8 cellular contexts compared by ENCODE assay signal in the genomic region with DNA sequence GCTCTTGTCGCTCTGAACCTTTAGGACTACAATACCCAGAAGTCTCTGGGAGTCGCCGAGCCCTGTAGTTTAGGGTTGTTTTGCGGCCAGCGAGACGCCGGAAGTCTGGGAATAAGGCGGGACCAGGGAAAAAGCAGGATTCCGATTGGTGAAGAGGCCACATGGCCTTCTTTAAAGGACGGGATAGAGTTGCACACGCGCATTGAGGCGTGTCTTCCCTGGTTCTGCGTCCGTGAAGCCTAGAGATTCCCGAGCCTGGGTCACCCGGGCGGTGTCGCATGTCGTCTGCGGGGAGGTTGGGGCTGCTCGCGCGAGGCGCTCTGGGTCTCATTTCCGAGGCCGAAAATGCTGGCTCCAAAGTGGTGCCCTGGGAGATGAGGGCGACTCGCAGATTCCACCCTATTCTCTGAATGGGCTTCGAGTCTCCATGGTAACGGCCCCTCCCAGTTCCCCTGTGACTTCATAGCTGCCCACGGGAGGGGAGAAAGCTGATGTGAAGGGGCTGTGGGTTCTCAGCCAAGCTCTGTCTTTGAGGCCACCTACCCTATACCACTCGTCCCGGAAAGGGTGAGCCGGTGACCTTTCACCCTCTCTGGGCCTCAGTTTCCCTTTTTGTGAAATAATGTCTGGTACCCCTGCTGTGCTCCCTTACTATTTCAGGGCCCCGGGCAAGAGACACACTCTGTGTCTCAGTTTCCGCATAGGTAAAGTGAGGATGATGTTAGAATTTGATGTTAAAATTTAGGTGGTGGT. TPM values are rescaled to one million over a fixed set of nuclear protein-coding genes. Genes with fewer than 3 reads are reported as not detected.
DNase-seq lines count a peak whose midpoint lies in the region; ATAC-seq and TF ChIP-seq lines count a peak whose summit lies in the region.

No MANE protein-coding gene starts in this region.

- CTCF ChIA-PET in GM10248 (lab: Yijun Ruan, JAX): interaction anchor here (1.2 to 3.5 kb wide), 4 partner anchors 18 to 249 kb away, joined by 3 to 26 read pairs (median 4); no protein-coding TSS in a partner anchor

- peaks cover 26% of the 10 kb centered on the region for H3K4me1 Mint-ChIP-seq in activated naive CD8-positive, alpha-beta T cell (ENCODE audit: low read depth)

- peak overlapping the region; percentile 97 for H3K27ac ChIP-seq in temporal lobe (ENCODE audit: low read depth, low read length)

- peaks cover 5% of the 10 kb centered on the region for H3K9me3 Mint-ChIP-seq in activated naive CD8-positive, alpha-beta T cell (ENCODE audit: low read depth)

- H3K27ac Mint-ChIP-seq in activated naive CD8-positive, alpha-beta T cell: peak overlapping the region; percentile 100

- DNase-seq in GM10248 (ENCODE audit: extremely low spot score) (peak; percentile 91), NCI-H1092 treated with DMSO at 0.1 percent for 48 hours (lab: John Stamatoyannopoulos, UW) (peak; percentile 97), glomerular visceral epithelial cell (ENCODE audit: extremely low spot score) (peak; percentile 97), occipital lobe (lab: John Stamatoyannopoulos, UW) (peak; percentile 90)

- H3K4me3 Mint-ChIP-seq in activated naive CD8-positive, alpha-beta T cell: peak overlapping the region; percentile 98

- H3K36me3 Mint-ChIP-seq in activated naive CD8-positive, alpha-beta T cell: peaks cover 13% of the 10 kb centered on the region

- TF ChIP-seq CTCF in GM10248 (IDR thresholded peaks at IDR 0.05; ENCODE audit: control extremely low read depth, extremely low read depth, low read depth, missing control alignments): no peak

- H3K27me3 Mint-ChIP-seq in activated naive CD8-positive, alpha-beta T cell: no peaks in the 10 kb centered on the region

- POLR2A ChIA-PET in GM10248 (lab: Yijun Ruan, JAX): interaction anchor here (0.6 kb wide), 2 partner anchors 42 to 174 kb away, joined by 7 read pairs; no protein-coding TSS in a partner anchor

- peak; percentile 82 for ATAC-seq in HG02623 (IDR thresholded peaks at IDR 0.05; ENCODE audit: unreplicated experiment)
- ATAC-seq in SK-N-SH treated with all-trans-retinoic acid at 6 μM for 48 hours: peak; percentile 96

TF ChIP-seq in SK-N-SH treated with all-trans-retinoic acid at 6 μM for 48 hours, 23 proteins besides CTCF, POLR2A, EP300 and RAD21:
- TF ChIP-seq, protein P1, sequence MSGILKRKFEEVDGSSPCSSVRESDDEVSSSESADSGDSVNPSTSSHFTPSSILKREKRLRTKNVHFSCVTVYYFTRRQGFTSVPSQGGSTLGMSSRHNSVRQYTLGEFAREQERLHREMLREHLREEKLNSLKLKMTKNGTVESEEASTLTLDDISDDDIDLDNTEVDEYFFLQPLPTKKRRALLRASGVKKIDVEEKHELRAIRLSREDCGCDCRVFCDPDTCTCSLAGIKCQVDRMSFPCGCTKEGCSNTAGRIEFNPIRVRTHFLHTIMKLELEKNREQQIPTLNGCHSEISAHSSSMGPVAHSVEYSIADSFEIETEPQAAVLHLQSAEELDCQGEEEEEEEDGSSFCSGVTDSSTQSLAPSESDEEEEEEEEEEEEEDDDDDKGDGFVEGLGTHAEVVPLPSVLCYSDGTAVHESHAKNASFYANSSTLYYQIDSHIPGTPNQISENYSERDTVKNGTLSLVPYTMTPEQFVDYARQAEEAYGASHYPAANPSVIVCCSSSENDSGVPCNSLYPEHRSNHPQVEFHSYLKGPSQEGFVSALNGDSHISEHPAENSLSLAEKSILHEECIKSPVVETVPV (CRISPR knock-in tag; IDR thresholded peaks at IDR 0.05): no peak

RNA-seq across cellular contexts. Expression of gene ZSCAN5A, which starts 0.6 kb away (rescaled TPM):
- 4.8 TPM for total RNA-seq in occipital lobe
- total RNA-seq in temporal lobe: 3.2 TPM

RNA-seq across cellular contexts. Expression of gene EDDM13, which starts 42.7 kb away (rescaled TPM):
- total RNA-seq in occipital lobe (not detected), temporal lobe (not detected)

Comparison
In these comparisons a context has a peak if more than half of its experiments do, and no peak if none do; other contexts are left out.
1. Peak in every context shown above with its lines: DNase-seq, ATAC-seq and H3K27ac ChIP-seq.